8 cellular contexts compared by ENCODE assay signal in genomic region chr13:48233097-48233885, GRCh38. TPM values are rescaled to one million over a fixed set of nuclear protein-coding genes. Genes with fewer than 3 reads are reported as not detected.
DNase-seq lines count a peak whose midpoint lies in the region; ATAC-seq and TF ChIP-seq lines count a peak whose summit lies in the region.

TSS of gene ITM2B (plus strand) at chr13:48233206. CDS start at chr13:48233361, 155 bp downstream.

- H3K27me3 Mint-ChIP-seq in activated naive CD8-positive, alpha-beta T cell, result no peaks in the 10 kb centered on the region

- no peaks in the 10 kb centered on the region for H3K9me3 Mint-ChIP-seq in activated naive CD8-positive, alpha-beta T cell (ENCODE audit: low read depth)

- TF ChIP-seq CTCF in SK-N-SH (IDR thresholded peaks at IDR 0.05) (peak; percentile 48), ovary (IDR thresholded peaks at IDR 0.05) (peak in 1 of 3 donors; percentile 48), transverse colon (IDR thresholded peaks at IDR 0.05) (peak; percentile 8 to 54 (median 33))

- H3K9ac ChIP-seq in SK-N-SH, result peak within 1 kb of the TSS; percentile 99

- TF ChIP-seq POLR2A in ovary (IDR thresholded peaks at IDR 0.05) (peak; percentile 76), transverse colon (IDR thresholded peaks at IDR 0.05) (peak; percentile 86)

- peak within 1 kb of the TSS; percentile 97 for H3K4me3 Mint-ChIP-seq in activated naive CD8-positive, alpha-beta T cell

- intact Hi-C loops in head of caudate nucleus (cut with DNase I), result loop anchor here (10.0 kb wide), 1 partner anchor 352 kb away; no protein-coding TSS in a partner anchor
- intact Hi-C loops in ovary (cut with DNase I), result loop anchor here in 3 of 4 donors (5.0 to 10.0 kb wide), 4 partner anchors 72 to 332 kb away; partner anchors contain the start of genes NUDT15 (in 1 of the 3) and RB1 (in 1 of the 3)
- intact Hi-C loops in transverse colon (cut with DNase I; ENCODE audit: low total_unique reads), result loop anchor here (10.0 kb wide), 1 partner anchor 108 kb away; no protein-coding TSS in a partner anchor

- peaks cover 26% of the 10 kb centered on the region; the same call in 1 of the 2 replicates for H4K20me1 ChIP-seq in SK-N-SH (ENCODE audit: insufficient read depth)

- CTCF ChIA-PET in SK-N-SH (lab: Yijun Ruan, JAX), result interaction anchor here (0.6 to 1.7 kb wide), 8 partner anchors 9 to 139 kb away, joined by 3 to 5 read pairs (median 4); partner anchors contain the start of gene MED4

- no peaks in the 10 kb centered on the region for H3K9me2 ChIP-seq in SK-N-SH

- H3K27ac Mint-ChIP-seq in activated naive CD8-positive, alpha-beta T cell, result peak within 1 kb of the TSS; percentile 98

- WGBS in SK-N-SH (ENCODE audit: low lambda C conversion rate), result 2% methylated on average over 33 of the region's 87 CpGs
- WGBS in ovary, 3 donors, result 0 to 1% (median 1%) methylated on average over 60 to 87 of the region's 87 CpGs
- WGBS in transverse colon (ENCODE audit: low coverage in 1 of 2), 2 donors, result 1% methylated on average over 24 of the region's 87 CpGs; no CpG with 5 or more reads in 1 of the 2 donors

- H3K36me3 ChIP-seq in SK-N-SH (replicated peaks in 1 of 2; ENCODE audit: control insufficient read depth in 1 of 2, insufficient read depth in 2 of 2, low read length in 1 of 2) (peaks cover 0 to 4% of the 10 kb centered on the region in 2 experiments), ovary (no peaks in the 10 kb centered on the region), transverse colon (no peaks in the 10 kb centered on the region)

- TF ChIP-seq RAD21 in Ishikawa (IDR thresholded peaks at IDR 0.05; ENCODE audit: low read depth) (peak; percentile 18; the same call in 1 of the 2 replicates), SK-N-SH (IDR thresholded peaks at IDR 0.05; ENCODE audit: low read length) (peak; percentile 21; the same call in 1 of the 2 replicates)

- peaks cover 53% of the 10 kb centered on the region for H3K79me2 ChIP-seq in SK-N-SH (ENCODE audit: insufficient read depth)

- H3K4me2 ChIP-seq in SK-N-SH, result peak within 1 kb of the TSS; percentile 69

- H3K9me3 ChIP-seq in SK-N-SH (no peaks in the 10 kb centered on the region), ovary (no peaks in the 10 kb centered on the region), transverse colon (no peaks in the 10 kb centered on the region)

- DNase-seq in DMS53 (lab: John Stamatoyannopoulos, UW) (peak; percentile 83), SK-N-SH (peak; percentile 97), head of caudate nucleus (peak; percentile 61 to 93 (median 83)), ovary (peak; percentile 80 to 90 (median 86)), transverse colon (peak; percentile 82)

- H3K27me3 ChIP-seq in SK-N-SH (ENCODE audit: insufficient read depth) (no peaks in the 10 kb centered on the region), ovary (no peaks in the 10 kb centered on the region), transverse colon (no peaks in the 10 kb centered on the region)

- H3K4me3 ChIP-seq in SK-N-SH (ENCODE audit: low read depth in 2 of 2, low read length in 1 of 2) (peak within 1 kb of the TSS; percentile 81 to 99), ovary (peak within 1 kb of the TSS; percentile 97), transverse colon (peak within 1 kb of the TSS; percentile 89 to 99 (median 99))

- in situ Hi-C loops in transverse colon (cut with MboI; ENCODE audit: low pct_ligation_motif_present in 1 of 4, low pct_unique_long_range_greater_than_20kb in 1 of 4, low sequenced_read_pairs in 3 of 4), result loop anchor here in 1 of 4 donors (10.0 kb wide), 1 partner anchor 108 kb away; no protein-coding TSS in a partner anchor

- no peak for TF ChIP-seq EP300 in Ishikawa (IDR thresholded peaks at IDR 0.05; ENCODE audit: borderline replicate concordance)
- TF ChIP-seq EP300 in SK-N-SH (IDR thresholded peaks at IDR 0.05; ENCODE audit: borderline replicate concordance in 1 of 2, low read depth in 1 of 2, low read length in 1 of 2), result no peak
- no peak for TF ChIP-seq EP300 in ovary (IDR thresholded peaks at IDR 0.05)
- TF ChIP-seq EP300 in transverse colon (IDR thresholded peaks at IDR 0.05; ENCODE audit: low read depth), result no peak

- peaks cover 17% of the 10 kb centered on the region for H3F3A ChIP-seq in SK-N-SH (replicated peaks; ENCODE audit: insufficient read depth)

- POLR2A ChIA-PET in SK-N-SH (lab: Yijun Ruan, JAX), result interaction anchor here (0.6 to 1.2 kb wide), 4 partner anchors 11 to 299 kb away, joined by 3 to 7 read pairs (median 3); partner anchors contain the start of gene RCBTB2

- H3K4me1 Mint-ChIP-seq in activated naive CD8-positive, alpha-beta T cell (ENCODE audit: low read depth), result peaks cover 67% of the 10 kb centered on the region

- H3K27ac ChIP-seq in SK-N-SH (ENCODE audit: low read depth in 2 of 2, low read length in 1 of 2), result peak within 1 kb of the TSS; percentile 73 to 94
- peak within 1 kb of the TSS; percentile 99 for H3K27ac ChIP-seq in ovary
- H3K27ac ChIP-seq in transverse colon, result peak within 1 kb of the TSS; percentile 99 to 100 (median 99)

- H2AFZ ChIP-seq in SK-N-SH (ENCODE audit: low read depth), result peak within 1 kb of the TSS; percentile 80

- no peaks in the 10 kb centered on the region for H3K36me3 Mint-ChIP-seq in activated naive CD8-positive, alpha-beta T cell

- peaks cover 18 to 22% of the 10 kb centered on the region in 2 experiments; a peak in 3 of 4 replicates for H3K4me1 ChIP-seq in SK-N-SH (ENCODE audit: control insufficient read depth in 1 of 2, insufficient read depth in 2 of 2, low read depth in 1 of 2, low read length in 1 of 2)
- H3K4me1 ChIP-seq in ovary (ENCODE audit: insufficient read depth), result peaks cover 7% of the 10 kb centered on the region
- H3K4me1 ChIP-seq in transverse colon, result peaks cover 9 to 52% (median 35%) of the 10 kb centered on the region in 4 donors

- ATAC-seq in GM21515 (IDR thresholded peaks at IDR 0.05; ENCODE audit: unreplicated experiment), result peak; percentile 58

TF ChIP-seq in Ishikawa, 13 proteins besides CTCF, POLR2A, EP300 and RAD21 (continues in another document):
- no peak for TF ChIP-seq ZBTB7A (IDR thresholded peaks at IDR 0.05; ENCODE audit: low read depth)
- TF ChIP-seq CEBPB (IDR thresholded peaks at IDR 0.05), result no peak
- no peak for TF ChIP-seq NFIC (IDR thresholded peaks at IDR 0.05)
- no peak for TF ChIP-seq REST (IDR thresholded peaks at IDR 0.05; ENCODE audit: low read depth)

TF ChIP-seq in SK-N-SH, 30 proteins besides CTCF, POLR2A, EP300 and RAD21:
- no peak for TF ChIP-seq FOXJ3 (CRISPR knock-in tag; IDR thresholded peaks at IDR 0.05)
- TF ChIP-seq RXRA (IDR thresholded peaks at IDR 0.05; ENCODE audit: borderline replicate concordance, low read depth), result no peak
- peak; percentile 88 for TF ChIP-seq TAF1 (IDR thresholded peaks at IDR 0.05; ENCODE audit: borderline replicate concordance, low read depth, low read length)
- TF ChIP-seq POLR2AphosphoS5 (IDR thresholded peaks at IDR 0.05; ENCODE audit: low read depth, low read length), result peak; percentile 88
- no peak for TF ChIP-seq RFX5 (IDR thresholded peaks at IDR 0.05; ENCODE audit: low read length)
- TF ChIP-seq GABPA (IDR thresholded peaks at IDR 0.05; ENCODE audit: low read depth), result no peak
- TF ChIP-seq EZH2phosphoT487 (IDR thresholded peaks at IDR 0.05; ENCODE audit: borderline replicate concordance, low read depth), result no peak
- no peak for TF ChIP-seq RCOR1 (IDR thresholded peaks at IDR 0.05; ENCODE audit: low read length)
- TF ChIP-seq JUND (IDR thresholded peaks at IDR 0.05), result no peak
- peak; percentile 5; the same call in 1 of the 2 replicates for TF ChIP-seq REST (IDR thresholded peaks at IDR 0.05; ENCODE audit: low read depth, low read length)
- TF ChIP-seq PBX3 (IDR thresholded peaks at IDR 0.05), result 0 out of 2 replicates have a peak, but pooled peaks have one; percentile 6
- no peak for TF ChIP-seq ELF1 (IDR thresholded peaks at IDR 0.05)

RNA-seq across cellular contexts. Expression of gene ITM2B, which starts in this region (rescaled TPM):
- polyA plus RNA-seq in SK-N-SH (2012; rRNA removed), result 184 and 186 TPM in 2 replicates
- polyA plus RNA-seq in SK-N-SH (2012; cell fraction: cytosol; rRNA removed), result 266 and 330 TPM in 2 replicates
- 81.7 and 136 TPM in 2 replicates for polyA plus RNA-seq in SK-N-SH (2012; cell fraction: nucleus; rRNA removed)
- 1,000 to 10,000 TPM in 1 of 7 donors, 100 to 1,000 TPM in 6; 635 to 1,026 (median 824) TPM for total RNA-seq in ovary
- polyA plus RNA-seq in ovary, result 1,000 to 10,000 TPM in 1 of 2 donors, 100 to 1,000 TPM in 1; 903 to 1,955 TPM
- 100 to 1,000 TPM; 117 to 352 (median 310) TPM for total RNA-seq in transverse colon

Comparison
In these comparisons a context has a peak if more than half of its experiments do, and no peak if none do; other contexts are left out.
1. Peak in every context shown above with its lines: DNase-seq, ATAC-seq, H3K4me3 ChIP-seq and H3K27ac ChIP-seq.